Comparison of ENCODE assay signal across 14 cellular contexts in the genomic region with DNA sequence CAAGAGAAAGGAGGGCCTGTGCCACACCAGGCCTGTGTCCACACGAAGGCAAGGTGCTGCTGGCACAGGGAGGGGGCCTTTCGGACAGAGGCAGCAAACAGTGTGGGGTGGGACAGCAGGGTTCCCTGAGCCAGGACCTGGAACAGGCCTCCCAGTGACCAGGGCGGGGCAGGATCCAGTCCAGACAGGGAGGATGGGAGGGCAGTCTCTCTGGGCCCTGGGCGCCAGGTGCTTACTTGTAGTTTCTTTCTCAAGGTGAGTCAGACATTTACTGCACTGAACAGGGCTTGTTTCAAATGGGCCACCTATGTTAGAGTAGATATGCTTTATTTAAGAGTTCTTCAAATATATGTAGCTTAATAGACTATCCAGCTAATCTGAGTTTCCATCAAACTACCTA. TPM values are rescaled to one million over a fixed set of nuclear protein-coding genes. Genes with fewer than 3 reads are reported as not detected.
"Had no signal": no experiment of that assay in that cellular context is flagged by ENCODE, and none has a peak within 500 bp of the region (broad histone marks: within the 10 kb centered on the region; RNA-seq: fewer than 3 reads in every experiment).

No MANE protein-coding gene starts in this region.

- H3K36me3 ChIP-seq: esophagus squamous epithelium, lower lobe of right lung, neural progenitor cell, sigmoid colon, tibial artery had no signal

- H3K4me3 ChIP-seq: esophagus squamous epithelium, lower lobe of right lung, neural progenitor cell, sigmoid colon, tibial artery had no signal

- H3K9me3 ChIP-seq: esophagus squamous epithelium, lower lobe of right lung, sigmoid colon, tibial artery had no signal

- H3K27ac Mint-ChIP-seq: neural progenitor cell had no signal

- DNase-seq: activated CD4-positive, alpha-beta T cell treated with anti-CD3 and anti-CD28 coated beads, Interleukin-2, amount 50 U/mL, for 1 hour; activated naive CD4-positive, alpha-beta T cell treated with Interleukin-2 at 50 U/mL for 16 hours; activated T-cell treated with anti-CD3 and anti-CD28 coated beads for 4 hours; esophagus squamous epithelium; lower lobe of right lung; midbrain; sigmoid colon; stimulated activated CD4-positive, alpha-beta T cell treated with anti-CD3 and anti-CD28 coated beads, Interleukin-12 subunit alpha, Interleukin-12 subunit beta, amount 100 ng/mL, for 4 hours; stimulated activated CD4-positive, alpha-beta T cell treated with anti-CD3 and anti-CD28 coated beads, Interleukin-2, amount 100 ng/mL, for 24 hours; tibial artery had no signal

- H3K27ac ChIP-seq: esophagus squamous epithelium, lower lobe of right lung, neural progenitor cell, parathyroid adenoma, sigmoid colon, tibial artery had no signal

- H3K4me3 Mint-ChIP-seq: neural progenitor cell had no signal

- H3K36me3 Mint-ChIP-seq: neural progenitor cell had no signal

- H3K27me3 ChIP-seq: esophagus squamous epithelium, neural progenitor cell, sigmoid colon had no signal

- H3K4me1 ChIP-seq: esophagus squamous epithelium, lower lobe of right lung, parathyroid adenoma, sigmoid colon, tibial artery had no signal

- ATAC-seq: lower lobe of right lung had no signal

- FAIRE-seq: astrocyte, urothelium cell line had no signal

RNA-seq across cellular contexts. Expression of a gene that starts 52.8 kb away (rescaled TPM):
- total RNA-seq: astrocyte had no signal
